ENCODE assay signal across 9 cellular contexts in genomic region chr5:57862471-57863282, GRCh38.
A peak's percentile ranks its signal among the peaks of the same experiment; 100 is the strongest.
DNase-seq lines count a peak whose midpoint lies in the region; ATAC-seq and TF ChIP-seq lines count a peak whose summit lies in the region.
"Had no signal": no experiment of that assay in that cellular context is flagged by ENCODE, and none has a peak within 500 bp of the region (broad histone marks: within the 10 kb centered on the region; RNA-seq: fewer than 3 reads in every experiment).

No MANE protein-coding gene starts in this region.

- H3K9me3 ChIP-seq in HEK293 (ENCODE audit: control insufficient read depth, insufficient read depth, low read depth, low read length) (no peaks in the 10 kb centered on the region), mucosa of descending colon (no peaks in the 10 kb centered on the region)

- peak; percentile 95 for DNase-seq in AG04449 (ENCODE audit: low read depth, low spot score)
- DNase-seq in T47D (ENCODE audit: low read depth in 1 of 2, low spot score in 1 of 2): peak; percentile 56 to 99
- DNase-seq in islet precursor cell: peak; percentile 76
- no peak for DNase-seq in mucosa of descending colon
- DNase-seq in NCI-H510A (lab: John Stamatoyannopoulos, UW): no peak
- no peak for DNase-seq in DMS79 (lab: John Stamatoyannopoulos, UW)
- DNase-seq: activated CD4-positive, alpha-beta T cell treated with anti-CD3 and anti-CD28 coated beads, Interleukin-2, amount 10 ng/mL, durations not matched to agents 24 days and 14 days had no signal

- POLR2A ChIA-PET in AG04449 (lab: Yijun Ruan, JAX): interaction anchor here (0.5 to 3.0 kb wide), 3 partner anchors 325 to 597 kb away, joined by 3 to 15 read pairs (median 3); partner anchors contain the start of gene PLK2
- POLR2A ChIA-PET in HEK293 (lab: Yijun Ruan, JAX): no interaction called here

- H3K36me3 ChIP-seq in HEK293 (ENCODE audit: control insufficient read depth in 2 of 2, insufficient read depth in 1 of 2, low read length in 2 of 2) (no peaks in the 10 kb centered on the region), mucosa of descending colon (ENCODE audit: low read depth) (no peaks in the 10 kb centered on the region)

- ATAC-seq in mucosa of descending colon (no peak), GM21515 (IDR thresholded peaks at IDR 0.05; ENCODE audit: unreplicated experiment) (no peak)

- H3K4me1 ChIP-seq in HEK293 (ENCODE audit: control insufficient read depth, insufficient read depth, low read length) (no peaks in the 10 kb centered on the region), mucosa of descending colon (ENCODE audit: low read depth) (no peaks in the 10 kb centered on the region)

- H3K4me3 ChIP-seq in AG04449 (ENCODE audit: low read depth, low read length) (no peak overlapping the region), HEK293 (ENCODE audit: low read depth, low read length) (no peak overlapping the region), mucosa of descending colon (no peak overlapping the region)

- CTCF ChIA-PET in AG04449 (lab: Yijun Ruan, JAX) (interaction anchor here (0.7 to 3.4 kb wide), 9 partner anchors 12 to 598 kb away, joined by 3 to 21 read pairs (median 4); no protein-coding TSS in a partner anchor), HEK293 (lab: Yijun Ruan, JAX) (interaction anchor here (0.7 to 1.7 kb wide), 2 partner anchors 25 to 83 kb away, joined by 3 to 7 read pairs; no protein-coding TSS in a partner anchor)

- H3K27ac ChIP-seq in HEK293 (ENCODE audit: extremely low read depth, low read depth, low read length): no peak overlapping the region

- intact Hi-C loops in mucosa of descending colon (cut with DNase I, micrococcal nuclease): no loop called here

- TF ChIP-seq CTCF in AG04449 (IDR thresholded peaks at IDR 0.05; ENCODE audit: insufficient read depth, low read length, missing control alignments) (no peak), HEK293 (tag by site-specific recombination; IDR thresholded peaks at IDR 0.05) (no peak), mucosa of descending colon (IDR thresholded peaks at IDR 0.05) (no peak)

- in situ Hi-C loops in T47D (cut with HindIII; ENCODE audit: low pct_unique_long_range_greater_than_20kb, low sequenced_read_pairs): no loop called here

TF ChIP-seq in HEK293, 187 proteins besides CTCF, POLR2A, EP300 and RAD21:
- TF ChIP-seq ZNF16 (tag by site-specific recombination; IDR thresholded peaks at IDR 0.05; ENCODE audit: low read depth) (no peak), ZNF701 (tag by site-specific recombination; IDR thresholded peaks at IDR 0.05) (no peak), ZNF112 (tag by site-specific recombination; IDR thresholded peaks at IDR 0.05) (no peak), EGR2 (tag by site-specific recombination; IDR thresholded peaks at IDR 0.05; ENCODE audit: low read depth) (peak; percentile 15; the same call in 1 of the 2 replicates)

Comparison
In these comparisons a context has a peak if more than half of its experiments do, and no peak if none do; other contexts are left out.
1. DNase-seq: peak in AG04449 (single experiment), T47D (2 of 2) and islet precursor cell (single experiment); none in mucosa of descending colon (0 of 3), NCI-H510A (single experiment) and DMS79 (single experiment).